In genomic region chr3:72848703-72849081, GRCh38 we compare ENCODE assay signal across 1 cellular context.
TF ChIP-seq lines count a peak whose summit lies in the region.

No MANE protein-coding gene starts in this region.

TF ChIP-seq in endothelial cell of umbilical vein, 7 proteins besides CTCF, POLR2A, EP300 and RAD21:
- TF ChIP-seq EZH2 (IDR thresholded peaks at IDR 0.05; ENCODE audit: borderline replicate concordance, low read depth, low read length, severe bottlenecking) (no peak), FOS (IDR thresholded peaks at IDR 0.05; ENCODE audit: borderline replicate concordance, insufficient read depth, low read length) (no peak), MYC (IDR thresholded peaks at IDR 0.05; ENCODE audit: low read depth, low read length) (no peak), MAX (IDR thresholded peaks at IDR 0.05; ENCODE audit: insufficient read depth, insufficient read length) (no peak)
